10 cellular contexts compared by ENCODE assay signal in the genomic region with DNA sequence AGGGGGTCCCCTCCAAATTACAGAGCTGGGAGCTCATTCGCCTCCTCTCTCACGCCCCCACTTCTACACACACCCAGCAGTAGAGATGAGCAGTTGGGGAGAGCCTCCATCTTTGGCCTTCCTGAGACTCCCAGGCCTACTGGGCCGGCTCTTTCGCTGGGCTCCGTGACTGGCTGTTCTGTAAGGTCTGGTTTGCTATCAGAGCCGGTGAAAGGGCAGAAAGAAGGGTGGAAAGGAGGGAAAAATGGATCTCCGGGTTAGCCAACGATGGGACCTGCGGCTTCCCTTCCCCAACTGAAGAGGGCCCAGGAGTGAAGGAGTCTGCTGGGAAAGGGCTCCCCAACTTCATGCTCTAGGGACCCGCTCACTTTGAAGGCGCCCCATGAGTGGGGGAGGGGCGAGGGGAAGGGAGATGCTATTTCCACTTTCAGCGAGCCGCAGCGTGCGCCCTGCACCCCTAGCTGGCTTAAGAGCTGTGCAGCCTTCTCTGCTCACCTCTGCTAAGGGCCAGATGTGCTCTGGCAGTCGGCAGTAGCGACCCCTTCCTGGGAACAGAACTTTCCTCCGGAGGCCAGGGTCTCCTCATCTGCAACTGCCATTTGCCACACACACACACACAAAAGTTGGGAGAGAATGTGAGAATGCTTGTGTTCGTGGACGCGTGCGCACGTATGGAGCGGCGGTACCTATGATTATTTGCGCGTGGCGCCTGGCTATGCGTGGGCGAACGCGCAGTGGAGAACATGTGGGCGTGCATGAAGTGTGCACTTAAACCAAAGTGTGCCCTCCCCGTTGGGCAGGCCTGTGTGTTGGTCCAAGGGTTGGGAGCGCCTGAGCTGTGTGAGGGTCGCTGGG. TPM values are rescaled to one million over a fixed set of nuclear protein-coding genes. Genes with fewer than 3 reads are reported as not detected.
A peak's percentile ranks its signal among the peaks of the same experiment; 100 is the strongest.
DNase-seq lines count a peak whose midpoint lies in the region; ATAC-seq and TF ChIP-seq lines count a peak whose summit lies in the region.
"Had no signal": no experiment of that assay in that cellular context is flagged by ENCODE, and none has a peak within 500 bp of the region (broad histone marks: within the 10 kb centered on the region; RNA-seq: fewer than 3 reads in every experiment).

No MANE protein-coding gene starts in this region.

- no peak for TF ChIP-seq CTCF in CD14-positive monocyte (IDR thresholded peaks at IDR 0.05)
- no peak for TF ChIP-seq CTCF in esophagus muscularis mucosa (IDR thresholded peaks at IDR 0.05)
- TF ChIP-seq CTCF in neural progenitor cell (IDR thresholded peaks at IDR 0.05) = no peak

- TF ChIP-seq EP300 in esophagus muscularis mucosa (IDR thresholded peaks at IDR 0.05) = no peak

- 26% methylated on average over 22 of the region's 37 CpGs for WGBS in esophagus muscularis mucosa

- H3K36me3 Mint-ChIP-seq in CD14-positive monocyte (peaks cover 0 to 13% of the 10 kb centered on the region in 2 donors), neural progenitor cell (no peaks in the 10 kb centered on the region)

- H3K27me3 ChIP-seq in NT2/D1 (ENCODE audit: insufficient read depth, insufficient read length) (peaks cover 98% of the 10 kb centered on the region), esophagus muscularis mucosa (peaks cover 0 to 86% (median 0%) of the 10 kb centered on the region in 4 donors), neural progenitor cell (peaks cover 100% of the 10 kb centered on the region)

- H3F3A ChIP-seq in neural progenitor cell (ENCODE audit: low read depth) = peaks cover 18% of the 10 kb centered on the region

- intact Hi-C loops in CD14-positive monocyte (cut with micrococcal nuclease) = no loop called here
- intact Hi-C loops in esophagus muscularis mucosa (cut with DNase I) = no loop called here

- H3K4me3 ChIP-seq in NT2/D1 (ENCODE audit: insufficient read length, low read depth) (peak overlapping the region; percentile 37), esophagus muscularis mucosa (peak overlapping the region; percentile 81 to 91 (median 84)), neural progenitor cell (no peak overlapping the region)

- H3K9me3 ChIP-seq in NT2/D1 (ENCODE audit: insufficient read depth, low read length) (no peaks in the 10 kb centered on the region), esophagus muscularis mucosa (no peaks in the 10 kb centered on the region), neural progenitor cell (ENCODE audit: low read depth) (no peaks in the 10 kb centered on the region)

- H3K9ac ChIP-seq in NT2/D1 (ENCODE audit: insufficient read length, low read depth) (peak overlapping the region; percentile 15), neural progenitor cell (no peak overlapping the region)

- no peak overlapping the region for H3K4me2 ChIP-seq in neural progenitor cell

- H3K4me3 Mint-ChIP-seq in CD14-positive monocyte = peak overlapping the region; percentile 48 to 81
- peak overlapping the region; percentile 79 for H3K4me3 Mint-ChIP-seq in neural progenitor cell

- H3K27ac ChIP-seq in esophagus muscularis mucosa (replicated peaks in 1 of 4) = peak overlapping the region; percentile 95 to 100 (median 98)
- H3K27ac ChIP-seq in neural progenitor cell = no peak overlapping the region

- H3K36me3 ChIP-seq in NT2/D1 (ENCODE audit: insufficient read depth, insufficient read length, low read length) = no peaks in the 10 kb centered on the region
- peaks cover 0 to 6% (median 3%) of the 10 kb centered on the region in 4 donors for H3K36me3 ChIP-seq in esophagus muscularis mucosa
- H3K36me3 ChIP-seq in neural progenitor cell = no peaks in the 10 kb centered on the region

- no peak for DNase-seq in CD14-positive monocyte (ENCODE audit: low spot score)
- no peak for DNase-seq in NT2/D1 (ENCODE audit: low read depth, low spot score)
- DNase-seq in esophagus muscularis mucosa (ENCODE audit: extremely low spot score) = no peak
- no peak for DNase-seq in neural progenitor cell (ENCODE audit: low spot score)
- no peak for DNase-seq in stimulated activated CD4-positive, alpha-beta T cell treated with anti-CD3 and anti-CD28 coated beads, Interleukin-2, amount 100 ng/mL, for 24 hours
- DNase-seq in NCI-H146 (lab: John Stamatoyannopoulos, UW) = no peak
- DNase-seq: substantia nigra had no signal

- peaks cover 26% of the 10 kb centered on the region for H3K4me1 ChIP-seq in NT2/D1 (ENCODE audit: insufficient read depth, insufficient read length)
- H3K4me1 ChIP-seq in esophagus muscularis mucosa = peaks cover 41 to 74% (median 66%) of the 10 kb centered on the region in 4 donors
- H3K4me1 ChIP-seq in neural progenitor cell = peaks cover 11% of the 10 kb centered on the region

- H3K79me2 ChIP-seq in neural progenitor cell (ENCODE audit: low read depth) = no peaks in the 10 kb centered on the region

- H4K20me1 ChIP-seq in neural progenitor cell (ENCODE audit: low read depth) = peaks cover 98% of the 10 kb centered on the region

- no peak overlapping the region for H2AFZ ChIP-seq in neural progenitor cell (replicated peaks)

- H3K27ac Mint-ChIP-seq in CD14-positive monocyte = peak overlapping the region in 1 of 7 donors; percentile 50
- H3K27ac Mint-ChIP-seq in neural progenitor cell = no peak overlapping the region

- H3K4me1 Mint-ChIP-seq in CD14-positive monocyte (peaks cover 22% of the 10 kb centered on the region), neural progenitor cell (peaks cover 24% of the 10 kb centered on the region)

- H3K9me3 Mint-ChIP-seq in CD14-positive monocyte (peaks cover 0 to 28% (median 5%) of the 10 kb centered on the region in 7 donors), neural progenitor cell (no peaks in the 10 kb centered on the region)

- no peak for TF ChIP-seq POLR2A in esophagus muscularis mucosa (IDR thresholded peaks at IDR 0.05; ENCODE audit: low read depth)

- peaks cover 82 to 99% (median 90%) of the 10 kb centered on the region in 3 donors for H3K27me3 Mint-ChIP-seq in CD14-positive monocyte (ENCODE audit: low read depth in 3 of 3)
- peaks cover 70% of the 10 kb centered on the region for H3K27me3 Mint-ChIP-seq in neural progenitor cell (ENCODE audit: insufficient read depth, low read depth)

- ATAC-seq in GM18873 (IDR thresholded peaks at IDR 0.05; ENCODE audit: low FRiP score, unreplicated experiment) = no peak
- no peak for ATAC-seq in HG03025 (IDR thresholded peaks at IDR 0.05; ENCODE audit: low FRiP score, unreplicated experiment)
- ATAC-seq: esophagus mucosa had no signal

RNA-seq across cellular contexts. Expression of a gene that starts 2.9 kb away (rescaled TPM):
- polyA plus RNA-seq in CD14-positive monocyte = not detected
- total RNA-seq in esophagus muscularis mucosa (10 to 100 TPM; 40.7 to 94.5 (median 69.3) TPM), neural progenitor cell (ENCODE audit: low replicate concordance) (not detected in 2 replicates)

RNA-seq across cellular contexts. Expression of a gene that starts 47.6 kb away (rescaled TPM):
- 10 to 100 TPM in 1 of 2 donors, 1 to 10 TPM in 1; 7.2 to 11.7 TPM for polyA plus RNA-seq in CD14-positive monocyte
- total RNA-seq in esophagus muscularis mucosa = 10 to 100 TPM; 10.1 to 17.9 (median 15.5) TPM
- 17.4 and 34.6 TPM in 2 replicates for total RNA-seq in neural progenitor cell (ENCODE audit: low replicate concordance)

RNA-seq across cellular contexts. Expression of a gene that starts 59.2 kb away (rescaled TPM):
- not detected for polyA plus RNA-seq in CD14-positive monocyte
- total RNA-seq in esophagus muscularis mucosa = 1 to 10 TPM in 2 of 4 donors, under 1 TPM in 2; 0.71 to 1.7 (median 1.1) TPM
- not detected in 2 replicates for total RNA-seq in neural progenitor cell (ENCODE audit: low replicate concordance)

Comparison
In these comparisons a context has a peak if more than half of its experiments do, and no peak if none do; other contexts are left out.
1. RNA of a gene that starts 2.9 kb away (total RNA-seq): 40.7 to 94.5 TPM in esophagus muscularis mucosa; not detected in neural progenitor cell; every median in the first group is over 10 times any median in the second.